In the genomic region with DNA sequence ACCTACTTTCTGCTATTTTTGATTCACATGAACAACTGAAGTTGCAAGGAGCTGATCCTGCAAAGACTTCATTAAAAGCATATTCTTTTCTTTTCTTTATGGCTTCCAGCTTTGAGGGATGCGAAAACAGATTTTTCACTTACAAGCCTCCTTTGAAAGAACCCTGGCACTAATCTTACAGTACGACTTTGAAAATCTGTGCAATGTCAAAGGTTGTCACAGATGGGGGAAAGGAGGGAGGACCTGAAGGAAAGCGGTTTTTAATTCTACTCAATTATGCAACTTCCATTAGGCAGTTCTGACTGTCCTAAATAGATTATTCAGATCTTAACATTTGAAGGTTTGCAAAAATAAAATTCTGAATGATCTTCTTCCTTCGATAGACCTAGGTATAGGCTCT, we compare ENCODE assay signal across 17 cellular contexts.
A peak's percentile ranks its signal among the peaks of the same experiment; 100 is the strongest.
DNase-seq lines count a peak whose midpoint lies in the region; FAIRE-seq and TF ChIP-seq lines count a peak whose summit lies in the region.
"Had no signal": no experiment of that assay in that cellular context is flagged by ENCODE, and none has a peak within 500 bp of the region (broad histone marks: within the 10 kb centered on the region; RNA-seq: fewer than 3 reads in every experiment).

No MANE protein-coding gene starts in this region.

- no peaks in the 10 kb centered on the region for H3K9me3 Mint-ChIP-seq in neural progenitor cell
- H3K9me3 Mint-ChIP-seq: CD8-positive, alpha-beta memory T cell; IgD-negative memory B cell had no signal

- H3K27me3 Mint-ChIP-seq in neural progenitor cell (ENCODE audit: insufficient read depth, low read depth), result no peaks in the 10 kb centered on the region
- H3K27me3 Mint-ChIP-seq: CD8-positive, alpha-beta memory T cell; IgD-negative memory B cell had no signal

- H3K4me3 Mint-ChIP-seq in neural progenitor cell, result no peak overlapping the region
- H3K4me3 Mint-ChIP-seq: H9, IgD-negative memory B cell had no signal

- H3K9me3 ChIP-seq in neural progenitor cell (ENCODE audit: low read depth), result no peaks in the 10 kb centered on the region
- H3K9me3 ChIP-seq: BE2C had no signal

- H3K4me3 ChIP-seq in neural progenitor cell, result no peak overlapping the region

- peak; percentile 28 for FAIRE-seq in GM19239 (lab: Jason Lieb, UNC)

- H3F3A ChIP-seq in neural progenitor cell (ENCODE audit: low read depth), result no peaks in the 10 kb centered on the region

- H3K36me3 ChIP-seq in neural progenitor cell, result no peaks in the 10 kb centered on the region
- H3K36me3 ChIP-seq: BE2C had no signal

- H4K20me1 ChIP-seq in neural progenitor cell (ENCODE audit: low read depth), result no peaks in the 10 kb centered on the region

- H3K27ac Mint-ChIP-seq in neural progenitor cell, result no peak overlapping the region
- H3K27ac Mint-ChIP-seq: IgD-negative memory B cell had no signal

- H3K4me2 ChIP-seq in neural progenitor cell, result peak overlapping the region; percentile 12

- H3K27ac ChIP-seq in neural progenitor cell, result no peak overlapping the region

- TF ChIP-seq CTCF in neural progenitor cell (IDR thresholded peaks at IDR 0.05), result no peak

- no peaks in the 10 kb centered on the region for H3K79me2 ChIP-seq in neural progenitor cell (ENCODE audit: low read depth)

- no peak overlapping the region for H2AFZ ChIP-seq in neural progenitor cell (replicated peaks)

- DNase-seq in GM19239 (ENCODE audit: insufficient read length, low spot score) (no peak), NCI-H446 (lab: John Stamatoyannopoulos, UW) (peak; percentile 28 to 40), amniotic epithelial cell (ENCODE audit: low read depth) (peak; percentile 21), neural progenitor cell (ENCODE audit: low spot score) (no peak), HUDEP-2 (lab: John Stamatoyannopoulos, UW; ENCODE audit: unreplicated experiment in 76 of 76) (no peak), kidney tubule cell (ENCODE audit: low spot score) (no peak), posterior cingulate gyrus (no peak)
- DNase-seq: BE2C; CD8-positive, alpha-beta memory T cell; EL; H9; MV-4-11; NCI-H1436; NCI-H2029 treated with DMSO at 0.1 percent for 48 hours; NCI-H2227 treated with DMSO at 0.1 percent for 48 hours; PC-3 had no signal

- intact Hi-C loops in posterior cingulate gyrus (cut with DNase I), result no loop called here

- peaks cover 28% of the 10 kb centered on the region for H3K4me1 Mint-ChIP-seq in neural progenitor cell

- H3K9ac ChIP-seq in neural progenitor cell, result no peak overlapping the region

- no peaks in the 10 kb centered on the region for H3K27me3 ChIP-seq in neural progenitor cell
- H3K27me3 ChIP-seq: BE2C had no signal

- H3K4me1 ChIP-seq in neural progenitor cell, result peaks cover 21% of the 10 kb centered on the region

- H3K36me3 Mint-ChIP-seq in neural progenitor cell, result no peaks in the 10 kb centered on the region
- H3K36me3 Mint-ChIP-seq: CD8-positive, alpha-beta memory T cell; IgD-negative memory B cell had no signal

Comparison
In these comparisons a context has a peak if more than half of its experiments do, and no peak if none do; other contexts are left out.
1. DNase-seq: peak in NCI-H446 (2 of 2) and amniotic epithelial cell (single experiment); none in GM19239 (single experiment), neural progenitor cell (single experiment), HUDEP-2 (0 of 76), kidney tubule cell (single experiment) and posterior cingulate gyrus (0 of 10).